ENCODE assay signal across 1 cellular context in the genomic region with DNA sequence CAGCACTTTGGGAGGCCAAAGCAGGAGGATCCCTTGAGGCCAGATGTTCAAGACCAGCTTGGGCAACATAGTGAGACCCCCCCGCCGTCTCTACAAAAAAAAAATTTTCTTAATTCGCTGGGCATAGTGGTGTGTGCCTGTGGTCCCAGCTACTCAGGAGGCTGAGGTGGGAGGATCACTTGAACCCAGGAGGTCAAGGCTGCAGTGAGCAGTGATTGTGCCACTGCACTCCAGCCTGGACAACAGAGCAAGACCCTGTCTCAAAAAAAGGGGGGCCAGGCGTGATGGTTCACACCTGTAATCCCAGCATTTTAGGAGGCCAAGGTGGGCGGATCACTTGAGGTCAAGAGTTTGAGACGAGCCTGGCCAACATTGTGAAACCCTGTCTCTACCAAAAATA. TPM values are rescaled to one million over a fixed set of nuclear protein-coding genes. Genes with fewer than 3 reads are reported as not detected.
"Had no signal": no experiment of that assay in that cellular context is flagged by ENCODE, and none has a peak within 500 bp of the region (broad histone marks: within the 10 kb centered on the region; RNA-seq: fewer than 3 reads in every experiment).

No MANE protein-coding gene starts in this region.

RNA-seq across cellular contexts. Expression of gene FAM222A, which starts 19.0 kb away (rescaled TPM):
- total RNA-seq: fibroblast of lung had no signal
